ENCODE assay signal across 18 cellular contexts in genomic region chr12:5063149-5063548, GRCh38.
DNase-seq lines count a peak whose midpoint lies in the region; FAIRE-seq and TF ChIP-seq lines count a peak whose summit lies in the region.
"Had no signal": no experiment of that assay in that cellular context is flagged by ENCODE, and none has a peak within 500 bp of the region (broad histone marks: within the 10 kb centered on the region; RNA-seq: fewer than 3 reads in every experiment).

No MANE protein-coding gene starts in this region.

- TF ChIP-seq CTCF in D721Med (IDR thresholded peaks at IDR 0.05; ENCODE audit: insufficient read depth, missing control alignments), result no peak
- TF ChIP-seq CTCF in VCaP (conservative IDR thresholded peaks at IDR 0.05), result no peak
- no peak for TF ChIP-seq CTCF in retinal pigment epithelial cell (conservative IDR thresholded peaks at IDR 0.05; ENCODE audit: low read depth, low read length)

- DNase-seq in D721Med (ENCODE audit: insufficient read length, low spot score), result no peak
- peak; percentile 27 for DNase-seq in NCI-H345 treated with DMSO at 0.1 percent for 48 hours (lab: John Stamatoyannopoulos, UW; ENCODE audit: unreplicated experiment)
- DNase-seq in retinal pigment epithelial cell (ENCODE audit: low read depth), result peak; percentile 7
- DNase-seq in cerebellar nuclear complex (lab: John Stamatoyannopoulos, UW), result no peak
- DNase-seq in effector CD4-positive, alpha-beta T cell, result no peak
- no peak for DNase-seq in NCI-H187 treated with DMSO at 0.1 percent for 48 hours (lab: John Stamatoyannopoulos, UW)
- DNase-seq: ACHN; Calu3; CD4-positive, CD25-positive, alpha-beta regulatory T cell; DND-41; GF-D8; HCEC 1CT; HFFc6 had no signal

- H3K4me3 ChIP-seq in retinal pigment epithelial cell (ENCODE audit: low read length), result no peak overlapping the region
- H3K4me3 ChIP-seq: BLaER1 treated with 17β-estradiol and CSF1 and Interleukin-3, amounts not matched to agents 10 nM and 100 nM; K562 had no signal

- FAIRE-seq in D721Med (lab: Jason Lieb, UNC), result peak; percentile 91
- FAIRE-seq: GM19239, K562 had no signal

- H3K27ac ChIP-seq in VCaP, result 0 out of 2 replicates have a peak overlapping the region, but pooled peaks have one; percentile 0
- H3K27ac ChIP-seq: BLaER1 treated with 17β-estradiol and CSF1 and Interleukin-3, amounts not matched to agents 10 nM and 100 nM; HL-60 had no signal

Comparison
In these comparisons a context has a peak if more than half of its experiments do, and no peak if none do; other contexts are left out.
1. DNase-seq: peak in NCI-H345 treated with DMSO at 0.1 percent for 48 hours (single experiment) and retinal pigment epithelial cell (single experiment); none in D721Med (single experiment), cerebellar nuclear complex (0 of 2), effector CD4-positive, alpha-beta T cell (single experiment) and NCI-H187 treated with DMSO at 0.1 percent for 48 hours (single experiment).